Comparison of ENCODE assay signal across 1 cellular context in genomic region chr15:89372069-89373033, GRCh38.
TF ChIP-seq lines count a peak whose summit lies in the region.

No MANE protein-coding gene starts in this region.

TF ChIP-seq in neural cell, 6 proteins besides CTCF, POLR2A, EP300 and RAD21 (continued from another document):
- TF ChIP-seq REST (IDR thresholded peaks at IDR 0.05; ENCODE audit: borderline replicate concordance) (no peak), SMC3 (conservative IDR thresholded peaks at IDR 0.05; ENCODE audit: poor library complexity) (no peak)
TF ChIP-seq in neural cell: peak in this region for 0.
